27 cellular contexts compared by ENCODE assay signal in the genomic region with DNA sequence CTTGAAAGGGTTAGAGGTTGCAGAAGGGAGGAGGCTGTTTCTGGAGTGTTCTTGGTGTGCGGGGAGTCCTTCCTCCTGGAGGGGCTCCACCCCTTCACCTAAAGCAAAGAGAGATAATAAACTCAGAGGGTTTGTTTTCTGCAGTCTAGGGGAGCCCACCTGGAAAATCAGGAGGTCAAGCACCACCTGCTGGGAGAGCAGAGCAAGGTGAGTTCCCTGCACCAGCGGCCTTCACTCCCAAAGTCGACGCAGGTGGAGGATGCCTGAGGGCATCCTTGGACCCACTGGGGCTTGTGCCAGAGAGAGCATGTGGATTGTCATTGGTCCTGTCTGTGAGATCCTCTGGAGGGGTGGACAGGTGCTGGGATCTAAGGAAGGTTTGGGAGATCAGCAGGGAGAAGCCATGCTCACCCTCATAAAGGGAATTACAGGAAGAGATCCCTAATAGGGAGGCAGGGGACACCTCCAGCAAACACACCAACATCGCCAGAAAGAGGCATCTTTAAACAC.
DNase-seq lines count a peak whose midpoint lies in the region; ATAC-seq and TF ChIP-seq lines count a peak whose summit lies in the region.
"Had no signal": no experiment of that assay in that cellular context is flagged by ENCODE, and none has a peak within 500 bp of the region (broad histone marks: within the 10 kb centered on the region; RNA-seq: fewer than 3 reads in every experiment).

No MANE protein-coding gene starts in this region.

- CTCF ChIA-PET in activated naive CD4-positive, alpha-beta T cell treated with anti-CD3 and anti-CD28 coated beads for 36 hours (lab: Charles Lee): no interaction called here

- DNase-seq in NCI-H146 (lab: John Stamatoyannopoulos, UW) (peak; percentile 20), NCI-H146 treated with DMSO at 0.1 percent for 48 hours (lab: John Stamatoyannopoulos, UW; ENCODE audit: unreplicated experiment) (no peak), HT-29 (ENCODE audit: low spot score) (peak; percentile 17), brain microvascular endothelial cell (no peak), progenitor cell of endocrine pancreas (ENCODE audit: low spot score, unreplicated experiment) (no peak), GM19240 (ENCODE audit: insufficient read length, low spot score) (no peak)
- DNase-seq in activated naive CD4-positive, alpha-beta T cell treated with anti-CD3 and anti-CD28 coated beads for 36 hours: no peak
- DNase-seq: 8988T; activated CD4-positive, alpha-beta T cell treated with anti-CD3 and anti-CD28 coated beads for 4 hours; activated CD8-positive, alpha-beta memory T cell treated with anti-CD3 and anti-CD28 coated beads for 24 hours; activated gamma-delta T cell; activated naive CD8-positive, alpha-beta T cell treated with anti-CD3 and anti-CD28 coated beads, Interleukin-2, amount 50 U/mL, for 24 hours; activated T-cell treated with anti-CD3 and anti-CD28 coated beads, Interleukin-2, amount 50 U/mL, for 1 hour; AML-193; DMS79; kidney; NCI-H1105 treated with DMSO at 0.1 percent for 48 hours; NCI-H2081 treated with DMSO at 0.1 percent for 48 hours; Peyer's patch; posterior cingulate gyrus; stimulated activated CD4-positive, alpha-beta T cell treated with anti-CD3 and anti-CD28 coated beads, Interleukin-1b, Interleukin-23, amount 100 ng/mL, for 48 hours; T-helper 17 cell had no signal

- H3K27ac Mint-ChIP-seq in progenitor cell of endocrine pancreas: no peak overlapping the region
- H3K27ac Mint-ChIP-seq in activated naive CD4-positive, alpha-beta T cell treated with anti-CD3 and anti-CD28 coated beads for 36 hours: no peak overlapping the region
- H3K27ac Mint-ChIP-seq: activated naive CD8-positive, alpha-beta T cell treated with anti-CD3 and anti-CD28 coated beads, Interleukin-2, amount 50 U/mL, for 24 hours; CD8-positive, alpha-beta T cell; neural progenitor cell; T-helper 17 cell had no signal

- no peak for ATAC-seq in GM21423 (IDR thresholded peaks at IDR 0.05; ENCODE audit: unreplicated experiment)
- ATAC-seq: activated naive CD8-positive, alpha-beta T cell treated with anti-CD3 and anti-CD28 coated beads, Interleukin-2, amount 50 U/mL, for 24 hours; CD8-positive, alpha-beta T cell; T-helper 17 cell had no signal

- H3K27ac ChIP-seq in brain microvascular endothelial cell: no peak overlapping the region
- H3K27ac ChIP-seq: neural progenitor cell, Peyer's patch, SJSA1 had no signal

- peaks cover 4% of the 10 kb centered on the region for H3K9me3 Mint-ChIP-seq in progenitor cell of endocrine pancreas (ENCODE audit: low read depth)
- peaks cover 3% of the 10 kb centered on the region for H3K9me3 Mint-ChIP-seq in activated naive CD4-positive, alpha-beta T cell treated with anti-CD3 and anti-CD28 coated beads for 36 hours
- H3K9me3 Mint-ChIP-seq: type B pancreatic cell had no signal

- intact Hi-C loops in activated naive CD4-positive, alpha-beta T cell treated with anti-CD3 and anti-CD28 coated beads for 36 hours (cut with micrococcal nuclease): loop anchor here (10.0 kb wide), 1 partner anchor 194 kb away; no protein-coding TSS in a partner anchor

- peaks cover 10% of the 10 kb centered on the region for H3K4me1 Mint-ChIP-seq in progenitor cell of endocrine pancreas (ENCODE audit: low read depth)
- no peaks in the 10 kb centered on the region for H3K4me1 Mint-ChIP-seq in activated naive CD4-positive, alpha-beta T cell treated with anti-CD3 and anti-CD28 coated beads for 36 hours (ENCODE audit: low read depth)
- H3K4me1 Mint-ChIP-seq: activated naive CD8-positive, alpha-beta T cell treated with anti-CD3 and anti-CD28 coated beads, Interleukin-2, amount 50 U/mL, for 24 hours; T-helper 17 cell had no signal

- H3K36me3 ChIP-seq in brain microvascular endothelial cell (replicated peaks): no peaks in the 10 kb centered on the region
- H3K36me3 ChIP-seq: neural progenitor cell, Peyer's patch, SJSA1 had no signal

- H3K4me3 Mint-ChIP-seq in progenitor cell of endocrine pancreas (ENCODE audit: low read depth): no peak overlapping the region
- H3K4me3 Mint-ChIP-seq in activated naive CD4-positive, alpha-beta T cell treated with anti-CD3 and anti-CD28 coated beads for 36 hours: no peak overlapping the region
- H3K4me3 Mint-ChIP-seq: activated naive CD8-positive, alpha-beta T cell treated with anti-CD3 and anti-CD28 coated beads, Interleukin-2, amount 50 U/mL, for 24 hours; CD8-positive, alpha-beta T cell; neural progenitor cell; T-helper 17 cell; type B pancreatic cell had no signal

- peak; percentile 13 for TF ChIP-seq CTCF in brain microvascular endothelial cell (IDR thresholded peaks at IDR 0.05; ENCODE audit: low read depth, low read length, missing control alignments)
- TF ChIP-seq CTCF in progenitor cell of endocrine pancreas (IDR thresholded peaks at IDR 0.05; ENCODE audit: unreplicated experiment): peak; percentile 45

- H3K36me3 Mint-ChIP-seq in progenitor cell of endocrine pancreas (ENCODE audit: insufficient read depth): no peaks in the 10 kb centered on the region
- no peaks in the 10 kb centered on the region for H3K36me3 Mint-ChIP-seq in activated naive CD4-positive, alpha-beta T cell treated with anti-CD3 and anti-CD28 coated beads for 36 hours (ENCODE audit: low read depth)
- H3K36me3 Mint-ChIP-seq: CD8-positive, alpha-beta T cell; neural progenitor cell; type B pancreatic cell had no signal

- no peak overlapping the region for H3K4me3 ChIP-seq in brain microvascular endothelial cell (ENCODE audit: low read depth, low read length)
- H3K4me3 ChIP-seq: neural progenitor cell, Peyer's patch, SJSA1 had no signal

- H3K27me3 Mint-ChIP-seq in progenitor cell of endocrine pancreas: peaks cover 9% of the 10 kb centered on the region
- H3K27me3 Mint-ChIP-seq in activated naive CD4-positive, alpha-beta T cell treated with anti-CD3 and anti-CD28 coated beads for 36 hours (ENCODE audit: low read depth): no peaks in the 10 kb centered on the region
- H3K27me3 Mint-ChIP-seq: activated naive CD8-positive, alpha-beta T cell treated with anti-CD3 and anti-CD28 coated beads, Interleukin-2, amount 50 U/mL, for 24 hours had no signal

- in situ Hi-C loops in brain microvascular endothelial cell (cut with HindIII; ENCODE audit: low pct_ligation_motif_present, low sequenced_read_pairs): no loop called here

- H3K27me3 ChIP-seq in brain microvascular endothelial cell (replicated peaks): no peaks in the 10 kb centered on the region
- H3K27me3 ChIP-seq: neural progenitor cell, Peyer's patch, SJSA1 had no signal

Comparison
In these comparisons a context has a peak if more than half of its experiments do, and no peak if none do; other contexts are left out.
1. DNase-seq: peak in NCI-H146 (single experiment) and HT-29 (single experiment); none in NCI-H146 treated with DMSO at 0.1 percent for 48 hours (single experiment), brain microvascular endothelial cell (single experiment), progenitor cell of endocrine pancreas (single experiment), activated naive CD4-positive, alpha-beta T cell treated with anti-CD3 and anti-CD28 coated beads for 36 hours (single experiment) and GM19240 (single experiment).